In the genomic region with DNA sequence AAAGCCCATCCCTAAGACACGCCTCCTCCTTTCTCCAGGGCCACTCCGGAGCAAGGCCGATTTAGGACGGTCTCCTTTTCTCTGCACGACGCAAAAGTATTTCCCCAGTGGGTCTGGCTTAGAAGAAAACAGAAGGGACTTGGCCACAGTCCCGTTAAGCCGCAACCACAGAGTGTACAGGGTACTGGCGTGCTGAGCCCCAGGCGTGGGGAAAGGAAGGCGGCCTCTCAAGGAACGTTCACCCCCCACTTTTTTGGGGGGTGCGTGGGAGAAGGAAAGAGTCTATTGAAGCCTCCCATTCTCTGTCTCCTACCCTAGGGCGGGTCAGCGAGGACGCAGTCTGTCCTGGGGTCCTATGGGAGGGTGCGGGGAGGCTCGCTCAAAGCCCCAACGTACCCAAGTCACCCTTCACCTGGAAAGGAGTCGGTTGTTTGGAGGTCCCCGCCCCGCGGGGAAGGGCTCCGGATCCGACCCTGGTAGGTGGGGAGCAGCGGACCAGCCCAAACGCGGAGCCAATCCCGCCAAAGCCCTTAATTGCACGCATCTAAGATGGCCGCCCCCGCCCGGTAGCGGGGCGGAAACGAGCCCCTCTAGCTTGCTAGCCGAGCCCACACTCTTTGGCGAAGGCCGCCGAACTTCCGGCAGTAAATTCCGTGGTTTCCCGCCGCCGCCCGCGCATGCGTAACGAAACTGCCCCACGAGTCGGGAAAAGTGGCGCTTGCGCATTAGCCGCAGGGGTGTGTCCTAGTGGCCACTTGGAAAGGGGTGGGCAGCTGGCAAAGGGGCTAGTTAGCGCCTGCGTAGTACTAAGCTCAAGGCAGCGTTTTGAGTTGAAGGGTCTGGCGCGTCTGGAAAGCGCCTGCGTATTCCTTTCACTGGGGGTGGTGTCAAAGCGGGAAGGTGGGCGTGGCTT, we compare ENCODE assay signal across 1 cellular context.
TF ChIP-seq lines count a peak whose summit lies in the region.

Gene OARD1 (minus strand): TSS at position 434 of the 913 bp plus-strand sequence. CDS start 722 bp downstream, outside the sequence.

TF ChIP-seq in GM12878, 131 proteins besides CTCF, POLR2A, EP300 and RAD21 (continued from another document and continues in another):
- TF ChIP-seq SKIL (IDR thresholded peaks at IDR 0.05; ENCODE audit: low read depth, poor library complexity, severe bottlenecking), result peak; percentile 52
- peak; percentile 98 for TF ChIP-seq IKZF1 (conservative IDR thresholded peaks at IDR 0.05)
- TF ChIP-seq POLR2AphosphoS2 (IDR thresholded peaks at IDR 0.05; ENCODE audit: low read depth, low read length), result 0 out of 2 replicates have a peak, but pooled peaks have one; percentile 47
- TF ChIP-seq E2F8 (IDR thresholded peaks at IDR 0.05; ENCODE audit: low read depth, partially characterized antibody), result peak; percentile 90
- peak; percentile 49; the same call in 1 of the 2 replicates for TF ChIP-seq NR2F1 (conservative IDR thresholded peaks at IDR 0.05)
- TF ChIP-seq USF2 (IDR thresholded peaks at IDR 0.05; ENCODE audit: borderline replicate concordance, low read depth, low read length), result no peak
- no peak; the same call in 1 of the 2 replicates for TF ChIP-seq MXI1 (IDR thresholded peaks at IDR 0.05; ENCODE audit: low read depth, low read length)
- no peak for TF ChIP-seq BRCA1 (IDR thresholded peaks at IDR 0.05; ENCODE audit: low read depth, low read length)
- TF ChIP-seq, protein P1, sequence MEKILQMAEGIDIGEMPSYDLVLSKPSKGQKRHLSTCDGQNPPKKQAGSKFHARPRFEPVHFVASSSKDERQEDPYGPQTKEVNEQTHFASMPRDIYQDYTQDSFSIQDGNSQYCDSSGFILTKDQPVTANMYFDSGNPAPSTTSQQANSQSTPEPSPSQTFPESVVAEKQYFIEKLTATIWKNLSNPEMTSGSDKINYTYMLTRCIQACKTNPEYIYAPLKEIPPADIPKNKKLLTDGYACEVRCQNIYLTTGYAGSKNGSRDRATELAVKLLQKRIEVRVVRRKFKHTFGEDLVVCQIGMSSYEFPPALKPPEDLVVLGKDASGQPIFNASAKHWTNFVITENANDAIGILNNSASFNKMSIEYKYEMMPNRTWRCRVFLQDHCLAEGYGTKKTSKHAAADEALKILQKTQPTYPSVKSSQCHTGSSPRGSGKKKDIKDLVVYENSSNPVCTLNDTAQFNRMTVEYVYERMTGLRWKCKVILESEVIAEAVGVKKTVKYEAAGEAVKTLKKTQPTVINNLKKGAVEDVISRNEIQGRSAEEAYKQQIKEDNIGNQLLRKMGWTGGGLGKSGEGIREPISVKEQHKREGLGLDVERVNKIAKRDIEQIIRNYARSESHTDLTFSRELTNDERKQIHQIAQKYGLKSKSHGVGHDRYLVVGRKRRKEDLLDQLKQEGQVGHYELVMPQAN (conservative IDR thresholded peaks at IDR 0.05), result peak; percentile 91; the same call in 1 of the 2 replicates
- no peak for TF ChIP-seq FOXM1 (IDR thresholded peaks at IDR 0.05; ENCODE audit: low read depth, low read length)
- peak; percentile 56; the same call in 1 of the 2 replicates for TF ChIP-seq MTA2 (IDR thresholded peaks at IDR 0.05; ENCODE audit: low read depth)
- TF ChIP-seq STAT3 (IDR thresholded peaks at IDR 0.05; ENCODE audit: low read depth, low read length), result no peak
- no peak for TF ChIP-seq ZNF622 (IDR thresholded peaks at IDR 0.05)
- TF ChIP-seq CBFB (IDR thresholded peaks at IDR 0.05; ENCODE audit: low read depth), result peak; percentile 54; the same call in 1 of the 2 replicates
- TF ChIP-seq TCF3 (IDR thresholded peaks at IDR 0.05; ENCODE audit: borderline replicate concordance, insufficient read depth, low read depth, low read length), result 0 out of 2 replicates have a peak, but pooled peaks have one; percentile 15
- no peak for TF ChIP-seq MYC (IDR thresholded peaks at IDR 0.05; ENCODE audit: insufficient read depth, insufficient read length, insufficient replicate concordance, low read length, severe bottlenecking)
- 0 out of 2 replicates have a peak, but pooled peaks have one; percentile 47 for TF ChIP-seq BACH1 (IDR thresholded peaks at IDR 0.05; ENCODE audit: borderline replicate concordance)
- TF ChIP-seq ZNF217 (IDR thresholded peaks at IDR 0.05), result no peak
- TF ChIP-seq, protein P2, sequence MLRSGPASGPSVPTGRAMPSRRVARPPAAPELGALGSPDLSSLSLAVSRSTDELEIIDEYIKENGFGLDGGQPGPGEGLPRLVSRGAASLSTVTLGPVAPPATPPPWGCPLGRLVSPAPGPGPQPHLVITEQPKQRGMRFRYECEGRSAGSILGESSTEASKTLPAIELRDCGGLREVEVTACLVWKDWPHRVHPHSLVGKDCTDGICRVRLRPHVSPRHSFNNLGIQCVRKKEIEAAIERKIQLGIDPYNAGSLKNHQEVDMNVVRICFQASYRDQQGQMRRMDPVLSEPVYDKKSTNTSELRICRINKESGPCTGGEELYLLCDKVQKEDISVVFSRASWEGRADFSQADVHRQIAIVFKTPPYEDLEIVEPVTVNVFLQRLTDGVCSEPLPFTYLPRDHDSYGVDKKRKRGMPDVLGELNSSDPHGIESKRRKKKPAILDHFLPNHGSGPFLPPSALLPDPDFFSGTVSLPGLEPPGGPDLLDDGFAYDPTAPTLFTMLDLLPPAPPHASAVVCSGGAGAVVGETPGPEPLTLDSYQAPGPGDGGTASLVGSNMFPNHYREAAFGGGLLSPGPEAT (IDR thresholded peaks at IDR 0.05; ENCODE audit: low read depth), result peak; percentile 68
- TF ChIP-seq SREBF2 (IDR thresholded peaks at IDR 0.05; ENCODE audit: low read length), result no peak
- TF ChIP-seq SMAD5 (IDR thresholded peaks at IDR 0.05; ENCODE audit: low read depth), result peak; percentile 62
- 0 out of 2 replicates have a peak, but pooled peaks have one; percentile 10 for TF ChIP-seq TCF12 (IDR thresholded peaks at IDR 0.05; ENCODE audit: low read depth, low read length)
- TF ChIP-seq SIN3A (IDR thresholded peaks at IDR 0.05; ENCODE audit: low read depth, low read length), result 0 out of 2 replicates have a peak, but pooled peaks have one; percentile 83
- TF ChIP-seq EGR1 (IDR thresholded peaks at IDR 0.05; ENCODE audit: borderline replicate concordance in 1 of 2, low read depth in 2 of 2, low read length in 2 of 2), result peak in 1 of 2 experiments; percentile 46; a peak in 1 of 3 replicates
- TF ChIP-seq POLR2AphosphoS5 (IDR thresholded peaks at IDR 0.05; ENCODE audit: low read length), result peak; percentile 82; the same call in 1 of the 2 replicates
- TF ChIP-seq GABPA (IDR thresholded peaks at IDR 0.05; ENCODE audit: low read depth), result peak; percentile 88
- no peak for TF ChIP-seq YBX1 (IDR thresholded peaks at IDR 0.05)
- TF ChIP-seq ATF2 (IDR thresholded peaks at IDR 0.05; ENCODE audit: low read length), result no peak
- TF ChIP-seq, protein P3, sequence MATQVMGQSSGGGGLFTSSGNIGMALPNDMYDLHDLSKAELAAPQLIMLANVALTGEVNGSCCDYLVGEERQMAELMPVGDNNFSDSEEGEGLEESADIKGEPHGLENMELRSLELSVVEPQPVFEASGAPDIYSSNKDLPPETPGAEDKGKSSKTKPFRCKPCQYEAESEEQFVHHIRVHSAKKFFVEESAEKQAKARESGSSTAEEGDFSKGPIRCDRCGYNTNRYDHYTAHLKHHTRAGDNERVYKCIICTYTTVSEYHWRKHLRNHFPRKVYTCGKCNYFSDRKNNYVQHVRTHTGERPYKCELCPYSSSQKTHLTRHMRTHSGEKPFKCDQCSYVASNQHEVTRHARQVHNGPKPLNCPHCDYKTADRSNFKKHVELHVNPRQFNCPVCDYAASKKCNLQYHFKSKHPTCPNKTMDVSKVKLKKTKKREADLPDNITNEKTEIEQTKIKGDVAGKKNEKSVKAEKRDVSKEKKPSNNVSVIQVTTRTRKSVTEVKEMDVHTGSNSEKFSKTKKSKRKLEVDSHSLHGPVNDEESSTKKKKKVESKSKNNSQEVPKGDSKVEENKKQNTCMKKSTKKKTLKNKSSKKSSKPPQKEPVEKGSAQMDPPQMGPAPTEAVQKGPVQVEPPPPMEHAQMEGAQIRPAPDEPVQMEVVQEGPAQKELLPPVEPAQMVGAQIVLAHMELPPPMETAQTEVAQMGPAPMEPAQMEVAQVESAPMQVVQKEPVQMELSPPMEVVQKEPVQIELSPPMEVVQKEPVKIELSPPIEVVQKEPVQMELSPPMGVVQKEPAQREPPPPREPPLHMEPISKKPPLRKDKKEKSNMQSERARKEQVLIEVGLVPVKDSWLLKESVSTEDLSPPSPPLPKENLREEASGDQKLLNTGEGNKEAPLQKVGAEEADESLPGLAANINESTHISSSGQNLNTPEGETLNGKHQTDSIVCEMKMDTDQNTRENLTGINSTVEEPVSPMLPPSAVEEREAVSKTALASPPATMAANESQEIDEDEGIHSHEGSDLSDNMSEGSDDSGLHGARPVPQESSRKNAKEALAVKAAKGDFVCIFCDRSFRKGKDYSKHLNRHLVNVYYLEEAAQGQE (IDR thresholded peaks at IDR 0.05; ENCODE audit: low read depth, low read length), result no peak
- no peak for TF ChIP-seq FOXK2 (IDR thresholded peaks at IDR 0.05)
- TF ChIP-seq TAF1 (IDR thresholded peaks at IDR 0.05; ENCODE audit: borderline replicate concordance, low read depth, low read length), result peak; percentile 18; the same call in 1 of the 2 replicates
- peak; percentile 58 for TF ChIP-seq SIX5 (IDR thresholded peaks at IDR 0.05; ENCODE audit: low read depth, low read length, severe bottlenecking)
- TF ChIP-seq BHLHE40 (IDR thresholded peaks at IDR 0.05; ENCODE audit: borderline replicate concordance in 1 of 2, low read depth in 2 of 2, low read length in 1 of 2), result peak; percentile 26 to 74; a peak in 2 of 4 replicates
- no peak for TF ChIP-seq RAD51 (IDR thresholded peaks at IDR 0.05)
- TF ChIP-seq, protein P4, sequence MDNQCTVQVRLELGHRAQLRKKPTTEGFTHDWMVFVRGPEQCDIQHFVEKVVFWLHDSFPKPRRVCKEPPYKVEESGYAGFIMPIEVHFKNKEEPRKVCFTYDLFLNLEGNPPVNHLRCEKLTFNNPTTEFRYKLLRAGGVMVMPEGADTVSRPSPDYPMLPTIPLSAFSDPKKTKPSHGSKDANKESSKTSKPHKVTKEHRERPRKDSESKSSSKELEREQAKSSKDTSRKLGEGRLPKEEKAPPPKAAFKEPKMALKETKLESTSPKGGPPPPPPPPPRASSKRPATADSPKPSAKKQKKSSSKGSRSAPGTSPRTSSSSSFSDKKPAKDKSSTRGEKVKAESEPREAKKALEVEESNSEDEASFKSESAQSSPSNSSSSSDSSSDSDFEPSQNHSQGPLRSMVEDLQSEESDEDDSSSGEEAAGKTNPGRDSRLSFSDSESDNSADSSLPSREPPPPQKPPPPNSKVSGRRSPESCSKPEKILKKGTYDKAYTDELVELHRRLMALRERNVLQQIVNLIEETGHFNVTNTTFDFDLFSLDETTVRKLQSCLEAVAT (IDR thresholded peaks at IDR 0.05), result peak; percentile 93
- TF ChIP-seq ZSCAN29 (IDR thresholded peaks at IDR 0.05), result no peak
- TF ChIP-seq SMAD1 (IDR thresholded peaks at IDR 0.05; ENCODE audit: low read depth, partially characterized antibody), result no peak
- TF ChIP-seq CREB1 (IDR thresholded peaks at IDR 0.05; ENCODE audit: low read depth), result peak; percentile 59
- peak; percentile 29 for TF ChIP-seq ATF7 (IDR thresholded peaks at IDR 0.05; ENCODE audit: low read depth)
- no peak for TF ChIP-seq PAX8 (IDR thresholded peaks at IDR 0.05)
- TF ChIP-seq SMC3 (IDR thresholded peaks at IDR 0.05; ENCODE audit: borderline replicate concordance, low read length), result no peak
- TF ChIP-seq CBX3 (IDR thresholded peaks at IDR 0.05; ENCODE audit: borderline replicate concordance, low read depth), result no peak
- no peak for TF ChIP-seq MYB (IDR thresholded peaks at IDR 0.05; ENCODE audit: borderline replicate concordance, low read depth, low read length)
- no peak; the same call in 1 of the 2 replicates for TF ChIP-seq LARP7 (IDR thresholded peaks at IDR 0.05)
- no peak for TF ChIP-seq ZNF274 (IDR thresholded peaks at IDR 0.05; ENCODE audit: insufficient read depth, insufficient read length)
